11 cellular contexts compared by ENCODE assay signal in the genomic region with DNA sequence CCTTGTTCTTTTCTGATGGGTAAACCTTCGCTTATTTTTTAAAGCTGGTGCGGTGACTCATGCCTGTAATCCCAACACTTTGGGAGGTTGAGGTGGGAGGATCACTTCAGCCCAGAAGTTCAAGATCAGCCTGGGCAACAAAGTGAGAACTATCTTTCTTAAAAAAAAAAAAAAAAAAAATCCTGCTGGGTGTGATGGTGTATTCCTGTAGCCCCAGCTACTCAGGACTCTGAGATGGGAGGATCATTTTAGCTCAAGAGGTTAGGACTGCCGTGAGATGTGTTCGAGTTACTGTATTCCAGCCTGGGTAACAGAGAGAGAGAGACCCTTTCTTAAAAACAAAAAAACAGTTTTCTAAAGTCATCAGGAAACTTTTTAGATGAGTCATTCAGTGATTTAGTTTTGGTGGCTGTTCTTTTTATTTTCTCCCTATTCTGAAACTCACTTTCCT. TPM values are rescaled to one million over a fixed set of nuclear protein-coding genes. Genes with fewer than 3 reads are reported as not detected.
DNase-seq lines count a peak whose midpoint lies in the region; ATAC-seq and TF ChIP-seq lines count a peak whose summit lies in the region.
"Had no signal": no experiment of that assay in that cellular context is flagged by ENCODE, and none has a peak within 500 bp of the region (broad histone marks: within the 10 kb centered on the region; RNA-seq: fewer than 3 reads in every experiment).

No MANE protein-coding gene starts in this region.

- H2BK15ac ChIP-seq in mesendoderm (replicated peaks; ENCODE audit: low read depth) = no peak overlapping the region

- H3K36me3 Mint-ChIP-seq in Calu3 (ENCODE audit: insufficient read depth, unreplicated experiment) (no peaks in the 10 kb centered on the region), natural killer cell (no peaks in the 10 kb centered on the region)
- peaks cover 5% of the 10 kb centered on the region for H3K36me3 Mint-ChIP-seq in activated naive CD8-positive, alpha-beta T cell

- DNase-seq in Calu3 (no peak), mesendoderm (peak; percentile 27), anterior cingulate cortex (lab: John Stamatoyannopoulos, UW) (no peak), natural killer cell (no peak), lower leg skin (ENCODE audit: low spot score in 2 of 2) (no peak), GM10248 (ENCODE audit: extremely low spot score) (no peak)
- DNase-seq: NCI-H146 had no signal

- no peak overlapping the region for H4K8ac ChIP-seq in mesendoderm (ENCODE audit: low read depth, low read length)

- no peak for ATAC-seq in natural killer cell

- no peak overlapping the region for H3K4me3 Mint-ChIP-seq in Calu3 (ENCODE audit: low read depth, unreplicated experiment)
- H3K4me3 Mint-ChIP-seq in activated naive CD8-positive, alpha-beta T cell = peak overlapping the region; percentile 3
- H3K4me3 Mint-ChIP-seq in natural killer cell = no peak overlapping the region
- H3K4me3 Mint-ChIP-seq: T-helper 1 cell treated with Interleukin-12 subunit alpha and Interleukin-12 subunit beta and Interleukin-4 antibody, amounts not matched to agents 30 μg/mL and 1 μg/mL, for 36 hours had no signal

- no peak overlapping the region for H3K4me3 ChIP-seq in HEK293 (ENCODE audit: low read depth, low read length)
- no peak overlapping the region for H3K4me3 ChIP-seq in mesendoderm (ENCODE audit: low read length)
- H3K4me3 ChIP-seq in lower leg skin (ENCODE audit: low read depth, poor library complexity, severe bottlenecking) = no peak overlapping the region
- H3K4me3 ChIP-seq: esophagus muscularis mucosa had no signal

- no peak for TF ChIP-seq CTCF in Calu3 (IDR thresholded peaks at IDR 0.05; ENCODE audit: unreplicated experiment)
- no peak for TF ChIP-seq CTCF in HEK293 (tag by site-specific recombination; IDR thresholded peaks at IDR 0.05)
- TF ChIP-seq CTCF in natural killer cell (IDR thresholded peaks at IDR 0.05) = no peak
- no peak for TF ChIP-seq CTCF in lower leg skin (IDR thresholded peaks at IDR 0.05)
- no peak for TF ChIP-seq CTCF in GM10248 (IDR thresholded peaks at IDR 0.05; ENCODE audit: control extremely low read depth, extremely low read depth, low read depth, missing control alignments)

- H3K4me1 ChIP-seq in HEK293 (ENCODE audit: control insufficient read depth, insufficient read depth, low read length) (no peaks in the 10 kb centered on the region), mesendoderm (ENCODE audit: control insufficient read depth, low read depth, low read length) (no peaks in the 10 kb centered on the region)

- intact Hi-C loops in Calu3 (cut with micrococcal nuclease; ENCODE audit: unreplicated experiment) = no loop called here
- intact Hi-C loops in natural killer cell (cut with micrococcal nuclease) = no loop called here
- intact Hi-C loops in lower leg skin (cut with DNase I; ENCODE audit: low total_unique reads) = no loop called here

- H3K79me1 ChIP-seq in mesendoderm (ENCODE audit: low read length) = peaks cover 8% of the 10 kb centered on the region

- H2BK5ac ChIP-seq in mesendoderm (ENCODE audit: low read length) = no peak overlapping the region

- H3K27me3 Mint-ChIP-seq in Calu3 (ENCODE audit: unreplicated experiment) (no peaks in the 10 kb centered on the region), natural killer cell (ENCODE audit: low read depth in 2 of 2) (no peaks in the 10 kb centered on the region)
- H3K27me3 Mint-ChIP-seq in activated naive CD8-positive, alpha-beta T cell = no peaks in the 10 kb centered on the region

- WGBS in mesendoderm (ENCODE audit: extremely low coverage, insufficient coverage, low lambda C conversion rate) = no CpG with 5 or more reads among the region's 4 CpGs
- 80 to 84% methylated on average over 4 of the region's 4 CpGs for WGBS in lower leg skin, 2 donors

- CTCF ChIA-PET in Calu3 (lab: Charles Lee) = interaction anchor here (0.8 kb wide), 1 partner anchor 9 kb away, joined by 4 read pairs; no protein-coding TSS in a partner anchor
- CTCF ChIA-PET in HEK293 (lab: Yijun Ruan, JAX) = no interaction called here
- CTCF ChIA-PET in GM10248 (lab: Yijun Ruan, JAX) = interaction anchor here (1.0 to 1.3 kb wide), 2 partner anchors 13 to 15 kb away, joined by 3 to 4 read pairs; no protein-coding TSS in a partner anchor

- H3K9me3 ChIP-seq in HEK293 (ENCODE audit: control insufficient read depth, insufficient read depth, low read depth, low read length) = no peaks in the 10 kb centered on the region
- H3K9me3 ChIP-seq: esophagus muscularis mucosa had no signal

- no TSS peak for BruUV-seq in Calu3 (replicated peaks; lab: Mats Ljungman, UMichigan)

- H3K36me3 ChIP-seq in HEK293 (ENCODE audit: control insufficient read depth in 2 of 2, insufficient read depth in 1 of 2, low read length in 2 of 2) (no peaks in the 10 kb centered on the region; a peak in 1 of 3 replicates), mesendoderm (ENCODE audit: control insufficient read depth, insufficient read depth, low read length) (no peaks in the 10 kb centered on the region)
- H3K36me3 ChIP-seq: esophagus muscularis mucosa had no signal

- H3K9me3 Mint-ChIP-seq in Calu3 (ENCODE audit: low read depth, unreplicated experiment) (no peaks in the 10 kb centered on the region), natural killer cell (no peaks in the 10 kb centered on the region)
- no peaks in the 10 kb centered on the region for H3K9me3 Mint-ChIP-seq in activated naive CD8-positive, alpha-beta T cell (ENCODE audit: low read depth)
- H3K9me3 Mint-ChIP-seq: T-helper 1 cell treated with Interleukin-12 subunit alpha and Interleukin-12 subunit beta and Interleukin-4 antibody, amounts not matched to agents 30 μg/mL and 1 μg/mL, for 36 hours had no signal

- no peak overlapping the region for H3K18ac ChIP-seq in mesendoderm (ENCODE audit: low read length)

- POLR2A ChIA-PET in HEK293 (lab: Yijun Ruan, JAX) = no interaction called here
- POLR2A ChIA-PET in GM10248 (lab: Yijun Ruan, JAX) = no interaction called here

- no peak overlapping the region for H3K23ac ChIP-seq in mesendoderm (ENCODE audit: low read length)

- no peak for TF ChIP-seq POLR2A in lower leg skin (IDR thresholded peaks at IDR 0.05)

- H3K27me3 ChIP-seq in mesendoderm (ENCODE audit: insufficient read depth, low read length, poor library complexity) = no peaks in the 10 kb centered on the region
- H3K27me3 ChIP-seq: esophagus muscularis mucosa had no signal

- H2AK5ac ChIP-seq in mesendoderm (ENCODE audit: low read length) = no peak overlapping the region

- no peak overlapping the region for H2BK120ac ChIP-seq in mesendoderm (ENCODE audit: low read depth, low read length)

- H3K27ac ChIP-seq in HEK293 (ENCODE audit: extremely low read depth, low read depth, low read length) (no peak overlapping the region), mesendoderm (ENCODE audit: low read depth, low read length) (no peak overlapping the region)
- H3K27ac ChIP-seq: esophagus muscularis mucosa had no signal

- H3K56ac ChIP-seq in mesendoderm (ENCODE audit: low read length) = no peak overlapping the region

- H3K9ac ChIP-seq in mesendoderm (ENCODE audit: low read length) = no peak overlapping the region

- H3K4ac ChIP-seq in mesendoderm (ENCODE audit: low read depth, low read length) = no peak overlapping the region

- no peak overlapping the region for H4K5ac ChIP-seq in mesendoderm (ENCODE audit: low read length)

- no peak overlapping the region for H3K4me2 ChIP-seq in mesendoderm (ENCODE audit: low read length)

- H3K4me1 Mint-ChIP-seq in Calu3 (ENCODE audit: low read depth, unreplicated experiment) = peaks cover 41% of the 10 kb centered on the region
- peaks cover 47% of the 10 kb centered on the region for H3K4me1 Mint-ChIP-seq in activated naive CD8-positive, alpha-beta T cell (ENCODE audit: low read depth)
- H3K4me1 Mint-ChIP-seq in natural killer cell = peaks cover 33 to 38% of the 10 kb centered on the region in 2 donors

- peak overlapping the region; percentile 85 for H3K27ac Mint-ChIP-seq in Calu3 (ENCODE audit: unreplicated experiment)
- H3K27ac Mint-ChIP-seq in activated naive CD8-positive, alpha-beta T cell = peak overlapping the region; percentile 16
- peak overlapping the region in 1 of 2 donors; percentile 29 for H3K27ac Mint-ChIP-seq in natural killer cell
- H3K27ac Mint-ChIP-seq: T-helper 1 cell treated with Interleukin-12 subunit alpha and Interleukin-12 subunit beta and Interleukin-4 antibody, amounts not matched to agents 30 μg/mL and 1 μg/mL, for 36 hours had no signal

- peaks cover 9% of the 10 kb centered on the region for H3K79me2 ChIP-seq in mesendoderm (ENCODE audit: control insufficient read depth, insufficient read depth, low read length)

TF ChIP-seq in HEK293, 187 proteins besides CTCF, POLR2A, EP300 and RAD21 (continues in another document):
- TF ChIP-seq, protein P1, sequence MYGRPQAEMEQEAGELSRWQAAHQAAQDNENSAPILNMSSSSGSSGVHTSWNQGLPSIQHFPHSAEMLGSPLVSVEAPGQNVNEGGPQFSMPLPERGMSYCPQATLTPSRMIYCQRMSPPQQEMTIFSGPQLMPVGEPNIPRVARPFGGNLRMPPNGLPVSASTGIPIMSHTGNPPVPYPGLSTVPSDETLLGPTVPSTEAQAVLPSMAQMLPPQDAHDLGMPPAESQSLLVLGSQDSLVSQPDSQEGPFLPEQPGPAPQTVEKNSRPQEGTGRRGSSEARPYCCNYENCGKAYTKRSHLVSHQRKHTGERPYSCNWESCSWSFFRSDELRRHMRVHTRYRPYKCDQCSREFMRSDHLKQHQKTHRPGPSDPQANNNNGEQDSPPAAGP (tag by site-specific recombination; IDR thresholded peaks at IDR 0.05) = no peak
- peak; percentile 87 for TF ChIP-seq ZNF677 (tag by site-specific recombination; IDR thresholded peaks at IDR 0.05)
- no peak for TF ChIP-seq ZNF157 (tag by site-specific recombination; IDR thresholded peaks at IDR 0.05)
- TF ChIP-seq ZEB2 (tag by site-specific recombination; IDR thresholded peaks at IDR 0.05) = no peak
- TF ChIP-seq, protein P2, sequence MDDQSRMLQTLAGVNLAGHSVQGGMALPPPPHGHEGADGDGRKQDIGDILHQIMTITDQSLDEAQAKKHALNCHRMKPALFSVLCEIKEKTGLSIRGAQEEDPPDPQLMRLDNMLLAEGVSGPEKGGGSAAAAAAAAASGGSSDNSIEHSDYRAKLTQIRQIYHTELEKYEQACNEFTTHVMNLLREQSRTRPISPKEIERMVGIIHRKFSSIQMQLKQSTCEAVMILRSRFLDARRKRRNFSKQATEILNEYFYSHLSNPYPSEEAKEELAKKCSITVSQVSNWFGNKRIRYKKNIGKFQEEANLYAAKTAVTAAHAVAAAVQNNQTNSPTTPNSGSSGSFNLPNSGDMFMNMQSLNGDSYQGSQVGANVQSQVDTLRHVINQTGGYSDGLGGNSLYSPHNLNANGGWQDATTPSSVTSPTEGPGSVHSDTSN (CRISPR knock-in tag; IDR thresholded peaks at IDR 0.05) = no peak
- TF ChIP-seq KLF16 (tag by site-specific recombination; IDR thresholded peaks at IDR 0.05) = no peak
- no peak for TF ChIP-seq ZNF211 (tag by site-specific recombination; IDR thresholded peaks at IDR 0.05; ENCODE audit: low read depth)
- no peak for TF ChIP-seq ZNF600 (tag by site-specific recombination; IDR thresholded peaks at IDR 0.05)

RNA-seq across cellular contexts. Expression of a gene that starts 37.7 kb away (rescaled TPM):
- total RNA-seq in Calu3 (2022) (103 and 114 TPM in 2 replicates), natural killer cell (10 to 100 TPM; 79.4 to 98.6 (median 89.0) TPM), lower leg skin (10 to 100 TPM; 49.5 to 56.0 (median 51.0) TPM)
- polyA plus RNA-seq in mesendoderm (2013, experiment 1 of 2) = 36.2 TPM
- 34.5 TPM for polyA plus RNA-seq in mesendoderm (2013, experiment 2 of 2)
